In the genomic region with DNA sequence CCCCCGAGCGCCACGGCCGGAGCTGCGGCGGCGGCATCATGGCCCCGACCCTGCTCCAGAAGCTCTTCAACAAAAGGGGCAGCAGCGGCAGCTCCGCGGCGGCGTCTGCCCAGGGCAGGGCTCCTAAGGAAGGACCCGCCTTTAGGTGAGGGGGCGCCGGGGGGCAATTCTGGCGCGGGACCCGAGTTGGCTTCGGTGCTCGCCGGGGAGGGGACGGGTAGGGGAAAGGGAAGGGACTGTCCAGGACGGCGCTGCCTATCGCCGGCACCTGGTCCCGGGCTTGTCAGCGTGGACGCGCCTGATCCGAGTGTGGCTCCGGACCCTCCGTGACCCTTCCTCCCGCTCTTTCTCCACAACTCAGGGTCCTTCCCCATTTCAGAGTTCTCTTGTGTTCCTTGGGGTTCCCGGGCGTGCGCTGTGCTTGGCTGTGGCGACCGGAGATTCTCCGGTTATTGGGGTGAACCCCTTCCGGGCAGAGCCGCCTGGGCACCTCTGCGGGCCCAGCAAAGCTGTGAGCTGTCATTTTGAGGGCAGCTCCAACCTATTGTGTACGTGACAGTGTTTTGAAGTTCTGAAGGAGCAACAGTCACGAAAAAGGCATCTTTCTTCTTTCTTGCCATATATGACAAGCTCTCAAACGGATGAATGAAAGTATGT, we compare ENCODE assay signal across 8 cellular contexts. TPM values are rescaled to one million over a fixed set of nuclear protein-coding genes. Genes with fewer than 3 reads are reported as not detected.
DNase-seq lines count a peak whose midpoint lies in the region; ATAC-seq lines count a peak whose summit lies in the region.

No MANE protein-coding gene starts in this region.

- H3K27me3 ChIP-seq in GM23248 (replicated peaks; ENCODE audit: insufficient read depth): no peaks in the 10 kb centered on the region
- no peaks in the 10 kb centered on the region for H3K27me3 ChIP-seq in effector memory CD4-positive, alpha-beta T cell (replicated peaks; ENCODE audit: control insufficient read depth, insufficient read depth, low read length, poor library complexity, severe bottlenecking)

- CTCF ChIA-PET in activated CD8-positive, alpha-beta T cell treated with anti-CD3 and anti-CD28 coated beads, Interleukin-2, amount 10 ng/mL, durations not matched to agents 7 days and 5 days (lab: Charles Lee): interaction anchor here (0.7 to 2.3 kb wide), 11 partner anchors 9 to 434 kb away, joined by 3 to 10 read pairs (median 4); no protein-coding TSS in a partner anchor

- H3K4me3 ChIP-seq in GM23248 (peak overlapping the region; percentile 96), mesodermal cell (ENCODE audit: extremely low read depth, insufficient read depth, low read length, poor library complexity, severe bottlenecking) (peak overlapping the region; percentile 61)
- peak overlapping the region; percentile 72 for H3K4me3 ChIP-seq in effector memory CD4-positive, alpha-beta T cell (ENCODE audit: insufficient read depth, low read depth, low read length, poor library complexity, severe bottlenecking)

- peak overlapping the region; percentile 91 for H3K27ac Mint-ChIP-seq in activated CD8-positive, alpha-beta T cell treated with anti-CD3 and anti-CD28 coated beads, Interleukin-2, amount 10 ng/mL, durations not matched to agents 7 days and 5 days

- H3K4me2 ChIP-seq in GM23248 (ENCODE audit: unreplicated experiment): peak overlapping the region; percentile 91

- POLR2A ChIA-PET in activated CD8-positive, alpha-beta T cell treated with anti-CD3 and anti-CD28 coated beads, Interleukin-2, amount 10 ng/mL, durations not matched to agents 7 days and 5 days (lab: Charles Lee): interaction anchor here (0.6 kb wide), 1 partner anchor 78 kb away, joined by 3 read pairs; no protein-coding TSS in a partner anchor

- peaks cover 49% of the 10 kb centered on the region for H3K79me2 ChIP-seq in GM23248 (ENCODE audit: insufficient read depth)

- H3K4me3 Mint-ChIP-seq in activated CD8-positive, alpha-beta T cell treated with anti-CD3 and anti-CD28 coated beads, Interleukin-2, amount 10 ng/mL, durations not matched to agents 7 days and 5 days: peak overlapping the region; percentile 96

- peaks cover 4% of the 10 kb centered on the region for H3K27me3 Mint-ChIP-seq in activated CD8-positive, alpha-beta T cell treated with anti-CD3 and anti-CD28 coated beads, Interleukin-2, amount 10 ng/mL, durations not matched to agents 7 days and 5 days (ENCODE audit: low read depth)

- in situ Hi-C loops in GM23248 (cut with MboI): no loop called here

- peak overlapping the region; percentile 84 for H3K9ac ChIP-seq in GM23248

- DNase-seq in DMS53 treated with DMSO at 0.1 percent for 48 hours (lab: John Stamatoyannopoulos, UW; ENCODE audit: unreplicated experiment) (peak; percentile 1), GM23248 (peak; percentile 69), LHCN-M2 (ENCODE audit: low read depth) (peak; percentile 37), MV-4-11 (lab: John Stamatoyannopoulos, UW) (no peak)
- peak; percentile 65 for DNase-seq in activated CD8-positive, alpha-beta T cell treated with anti-CD3 and anti-CD28 coated beads, Interleukin-2, amount 10 ng/mL, durations not matched to agents 7 days and 5 days
- DNase-seq in effector memory CD4-positive, alpha-beta T cell: peak; percentile 16 to 30 (median 25)
- peak; percentile 16 to 19 for DNase-seq in stimulated activated CD8-positive, alpha-beta memory T cell treated with anti-CD3 and anti-CD28 coated beads, Interleukin-7, amount 100 ng/mL, for 48 hours (ENCODE audit: extremely low read depth in 1 of 2, low read depth in 1 of 2)

- H3K4me1 ChIP-seq in GM23248 (ENCODE audit: insufficient read depth) (peaks cover 9% of the 10 kb centered on the region), mesodermal cell (ENCODE audit: control insufficient read depth, insufficient read depth, low read length, poor library complexity, severe bottlenecking) (no peaks in the 10 kb centered on the region)
- peaks cover 4% of the 10 kb centered on the region for H3K4me1 ChIP-seq in effector memory CD4-positive, alpha-beta T cell (ENCODE audit: control insufficient read depth, insufficient read depth, low read length, poor library complexity, severe bottlenecking)

- peaks cover 32% of the 10 kb centered on the region for H3K4me1 Mint-ChIP-seq in activated CD8-positive, alpha-beta T cell treated with anti-CD3 and anti-CD28 coated beads, Interleukin-2, amount 10 ng/mL, durations not matched to agents 7 days and 5 days (ENCODE audit: low read depth)

- H3K27ac ChIP-seq in GM23248 (peak overlapping the region; percentile 30), mesodermal cell (ENCODE audit: low read depth, low read length, severe bottlenecking) (no peak overlapping the region)
- H3K27ac ChIP-seq in effector memory CD4-positive, alpha-beta T cell (ENCODE audit: insufficient read depth, low read length, poor library complexity, severe bottlenecking): peak overlapping the region; percentile 59

- peak; percentile 59 for ATAC-seq in activated CD8-positive, alpha-beta T cell treated with anti-CD3 and anti-CD28 coated beads, Interleukin-2, amount 10 ng/mL, durations not matched to agents 7 days and 5 days

- no peaks in the 10 kb centered on the region for H3K36me3 Mint-ChIP-seq in activated CD8-positive, alpha-beta T cell treated with anti-CD3 and anti-CD28 coated beads, Interleukin-2, amount 10 ng/mL, durations not matched to agents 7 days and 5 days (ENCODE audit: low read depth)

- H3K9me3 ChIP-seq in GM23248 (ENCODE audit: low read depth) (no peaks in the 10 kb centered on the region), mesodermal cell (ENCODE audit: control insufficient read depth, low read length) (no peaks in the 10 kb centered on the region)
- no peaks in the 10 kb centered on the region for H3K9me3 ChIP-seq in effector memory CD4-positive, alpha-beta T cell (ENCODE audit: control insufficient read depth, low read length)

- peak overlapping the region; percentile 81 for H2AFZ ChIP-seq in GM23248

- H3K9me3 Mint-ChIP-seq in activated CD8-positive, alpha-beta T cell treated with anti-CD3 and anti-CD28 coated beads, Interleukin-2, amount 10 ng/mL, durations not matched to agents 7 days and 5 days (ENCODE audit: insufficient read depth): no peaks in the 10 kb centered on the region

- H3K9me2 ChIP-seq in GM23248 (ENCODE audit: insufficient read depth): no peaks in the 10 kb centered on the region

- no peaks in the 10 kb centered on the region for H4K20me1 ChIP-seq in GM23248 (ENCODE audit: insufficient read depth)

- WGBS in GM23248 (ENCODE audit: low coverage in 1 of 2, low lambda C conversion rate in 2 of 2, missing lambda C conversion rate in 2 of 2), 2 experiments: 1% methylated on average over 33 to 35 of the region's 47 CpGs
- 0 to 1% methylated on average over 22 to 28 of the region's 47 CpGs for WGBS in mesodermal cell (ENCODE audit: insufficient coverage in 2 of 2), 2 experiments

- H3K36me3 ChIP-seq in GM23248 (ENCODE audit: low read depth) (no peaks in the 10 kb centered on the region), mesodermal cell (ENCODE audit: control insufficient read depth, insufficient read depth, low read length) (no peaks in the 10 kb centered on the region)
- no peaks in the 10 kb centered on the region for H3K36me3 ChIP-seq in effector memory CD4-positive, alpha-beta T cell (ENCODE audit: control insufficient read depth, insufficient read depth, low read length)

- peaks cover 15% of the 10 kb centered on the region; the same call in 1 of the 2 replicates for H3F3A ChIP-seq in GM23248 (ENCODE audit: insufficient read depth)

RNA-seq across cellular contexts. Expression of a gene that starts 0.5 kb away (rescaled TPM):
- total RNA-seq in GM23248 (2014; rRNA removed; shearing (Covaris generic)): 14.4 and 22.4 TPM in 2 replicates
- 1.8 TPM in 2 replicates for polyA plus RNA-seq in GM23248 (2016; fragmentation: Nextera tagmentation; extraction: Ambion mirVana)
- 15.1 and 17.6 TPM in 2 replicates for total RNA-seq in LHCN-M2 (2014; rRNA removed)
- polyA plus RNA-seq in LHCN-M2 (2012): 6.8 TPM
- 10 to 100 TPM; 13.1 to 13.7 TPM for total RNA-seq in activated CD8-positive, alpha-beta T cell treated with anti-CD3 and anti-CD28 coated beads, Interleukin-2, amount 10 ng/mL, durations not matched to agents 7 days and 5 days
- polyA plus RNA-seq in mesodermal cell (2013, experiment 1 of 2): 15.5 TPM
- 19.4 TPM for polyA plus RNA-seq in mesodermal cell (2013, experiment 2 of 2)

RNA-seq across cellular contexts. Expression of a gene that starts 46.1 kb away (rescaled TPM):
- total RNA-seq in GM23248 (2014; rRNA removed; shearing (Covaris generic)): 19.2 and 29.1 TPM in 2 replicates
- 37.0 and 41.0 TPM in 2 replicates for polyA plus RNA-seq in GM23248 (2016; fragmentation: Nextera tagmentation; extraction: Ambion mirVana)
- total RNA-seq in LHCN-M2 (2014; rRNA removed): 31.5 and 35.5 TPM in 2 replicates
- polyA plus RNA-seq in LHCN-M2 (2012): 18.0 TPM
- 10 to 100 TPM; 33.9 to 39.8 TPM for total RNA-seq in activated CD8-positive, alpha-beta T cell treated with anti-CD3 and anti-CD28 coated beads, Interleukin-2, amount 10 ng/mL, durations not matched to agents 7 days and 5 days
- 34.2 TPM for polyA plus RNA-seq in mesodermal cell (2013, experiment 1 of 2)
- polyA plus RNA-seq in mesodermal cell (2013, experiment 2 of 2): 38.2 TPM
